In genomic region chr10:6737758-6738463, GRCh38 we compare ENCODE assay signal across 12 cellular contexts.
DNase-seq lines count a peak whose midpoint lies in the region; TF ChIP-seq lines count a peak whose summit lies in the region.
"Had no signal": no experiment of that assay in that cellular context is flagged by ENCODE, and none has a peak within 500 bp of the region (broad histone marks: within the 10 kb centered on the region; RNA-seq: fewer than 3 reads in every experiment).

No MANE protein-coding gene starts in this region.

- H3K27ac ChIP-seq in HUES6 (ENCODE audit: low read depth, low read length) (no peak overlapping the region), neural progenitor cell (no peak overlapping the region)

- no peaks in the 10 kb centered on the region for H3K36me3 Mint-ChIP-seq in neural progenitor cell
- no peaks in the 10 kb centered on the region for H3K36me3 Mint-ChIP-seq in activated T-helper 1 cell treated with anti-CD3 and anti-CD28 coated beads, Interleukin-12 subunit alpha, Interleukin-12 subunit beta, Interleukin-2, Interleukin-4 antibody, amounts not matched to agents 30 ng/mL and 10 ng/mL and 1 ng/mL, durations not matched to agents 14 hours and 24 hours and 36 hours (ENCODE audit: low read depth)
- H3K36me3 Mint-ChIP-seq: activated naive CD4-positive, alpha-beta T cell treated with anti-CD3 and anti-CD28 coated beads, Interleukin-2, amount 50 U/mL, for 24 hours had no signal

- H3K4me1 ChIP-seq in HUES6 (ENCODE audit: control insufficient read depth, insufficient read depth, low read length) (peaks cover 28% of the 10 kb centered on the region), neural progenitor cell (peaks cover 9% of the 10 kb centered on the region)

- H3K27ac Mint-ChIP-seq in neural progenitor cell: peak overlapping the region; percentile 81
- no peak overlapping the region for H3K27ac Mint-ChIP-seq in activated T-helper 1 cell treated with anti-CD3 and anti-CD28 coated beads, Interleukin-12 subunit alpha, Interleukin-12 subunit beta, Interleukin-2, Interleukin-4 antibody, amounts not matched to agents 30 ng/mL and 10 ng/mL and 1 ng/mL, durations not matched to agents 14 hours and 24 hours and 36 hours
- H3K27ac Mint-ChIP-seq: activated naive CD4-positive, alpha-beta T cell treated with anti-CD3 and anti-CD28 coated beads, Interleukin-2, amount 50 U/mL, for 24 hours; T-helper 2 cell treated with Interferon-gamma antibody and Interleukin-4, amounts not matched to agents 5 μg/mL and 100 μg/mL, for 36 hours had no signal

- no peak overlapping the region for H3K4me2 ChIP-seq in neural progenitor cell

- H3K4me3 ChIP-seq in HUES6 (ENCODE audit: low read depth, low read length): peak overlapping the region; percentile 15; the same call in 1 of the 2 replicates
- H3K4me3 ChIP-seq in epithelial cell of esophagus (ENCODE audit: low read length): peak overlapping the region; percentile 36
- H3K4me3 ChIP-seq in neural progenitor cell: no peak overlapping the region

- H3K9ac ChIP-seq in HUES6 (ENCODE audit: low read length) (no peak overlapping the region), neural progenitor cell (no peak overlapping the region)

- H3F3A ChIP-seq in neural progenitor cell (ENCODE audit: low read depth): no peaks in the 10 kb centered on the region

- H3K27me3 Mint-ChIP-seq in neural progenitor cell (ENCODE audit: insufficient read depth, low read depth): peaks cover 3% of the 10 kb centered on the region
- peaks cover 22% of the 10 kb centered on the region for H3K27me3 Mint-ChIP-seq in activated T-helper 1 cell treated with anti-CD3 and anti-CD28 coated beads, Interleukin-12 subunit alpha, Interleukin-12 subunit beta, Interleukin-2, Interleukin-4 antibody, amounts not matched to agents 30 ng/mL and 10 ng/mL and 1 ng/mL, durations not matched to agents 14 hours and 24 hours and 36 hours (ENCODE audit: insufficient read depth)

- H3K4me3 Mint-ChIP-seq in neural progenitor cell: no peak overlapping the region
- H3K4me3 Mint-ChIP-seq in activated T-helper 1 cell treated with anti-CD3 and anti-CD28 coated beads, Interleukin-12 subunit alpha, Interleukin-12 subunit beta, Interleukin-2, Interleukin-4 antibody, amounts not matched to agents 30 ng/mL and 10 ng/mL and 1 ng/mL, durations not matched to agents 14 hours and 24 hours and 36 hours: no peak overlapping the region
- H3K4me3 Mint-ChIP-seq: activated naive CD4-positive, alpha-beta T cell treated with anti-CD3 and anti-CD28 coated beads, Interleukin-2, amount 50 U/mL, for 24 hours; T-helper 2 cell treated with Interferon-gamma antibody and Interleukin-4, amounts not matched to agents 5 μg/mL and 100 μg/mL, for 36 hours had no signal

- H3K9me3 Mint-ChIP-seq in neural progenitor cell: no peaks in the 10 kb centered on the region
- H3K9me3 Mint-ChIP-seq in activated T-helper 1 cell treated with anti-CD3 and anti-CD28 coated beads, Interleukin-12 subunit alpha, Interleukin-12 subunit beta, Interleukin-2, Interleukin-4 antibody, amounts not matched to agents 30 ng/mL and 10 ng/mL and 1 ng/mL, durations not matched to agents 14 hours and 24 hours and 36 hours: no peaks in the 10 kb centered on the region
- H3K9me3 Mint-ChIP-seq: activated naive CD4-positive, alpha-beta T cell treated with anti-CD3 and anti-CD28 coated beads, Interleukin-2, amount 50 U/mL, for 24 hours; T-helper 2 cell treated with Interferon-gamma antibody and Interleukin-4, amounts not matched to agents 5 μg/mL and 100 μg/mL, for 36 hours had no signal

- TF ChIP-seq CTCF in epithelial cell of esophagus (IDR thresholded peaks at IDR 0.05; ENCODE audit: insufficient read depth, low read depth, low read length, missing control alignments) (no peak), neural progenitor cell (IDR thresholded peaks at IDR 0.05) (no peak)

- peak overlapping the region; percentile 79 for H2AFZ ChIP-seq in neural progenitor cell (replicated peaks)

- H4K20me1 ChIP-seq in neural progenitor cell (ENCODE audit: low read depth): no peaks in the 10 kb centered on the region

- DNase-seq in AG20443 (ENCODE audit: low spot score) (peak; percentile 64), epithelial cell of esophagus (ENCODE audit: low read depth) (peak; percentile 66), neural progenitor cell (ENCODE audit: low spot score) (no peak), C1 segment of cervical spinal cord (lab: John Stamatoyannopoulos, UW) (no peak)
- DNase-seq in stimulated activated naive CD4-positive, alpha-beta T cell (lab: John Stamatoyannopoulos, UW): no peak
- no peak for DNase-seq in activated T-helper 1 cell treated with anti-CD3 and anti-CD28 coated beads, Interleukin-12 subunit alpha, Interleukin-12 subunit beta, Interleukin-2, Interleukin-4 antibody, amounts not matched to agents 30 ng/mL and 10 ng/mL and 1 ng/mL, durations not matched to agents 14 hours and 24 hours and 36 hours (ENCODE audit: low spot score)
- no peak for DNase-seq in activated T-cell treated with anti-CD3 and anti-CD28 coated beads, Interleukin-2, amount 50 U/mL, for 48 hours
- DNase-seq: hippocampal formation, NCI-H2029 had no signal

- H3K9me3 ChIP-seq in HUES6 (ENCODE audit: control insufficient read depth, insufficient read depth, low read depth, low read length): no peaks in the 10 kb centered on the region
- no peaks in the 10 kb centered on the region for H3K9me3 ChIP-seq in neural progenitor cell (ENCODE audit: low read depth)

- intact Hi-C loops in activated T-helper 1 cell treated with anti-CD3 and anti-CD28 coated beads, Interleukin-12 subunit alpha, Interleukin-12 subunit beta, Interleukin-2, Interleukin-4 antibody, amounts not matched to agents 30 ng/mL and 10 ng/mL and 1 ng/mL, durations not matched to agents 14 hours and 24 hours and 36 hours (cut with micrococcal nuclease): no loop called here

- no peaks in the 10 kb centered on the region for H3K79me2 ChIP-seq in neural progenitor cell (ENCODE audit: low read depth)

- peaks cover 41% of the 10 kb centered on the region for H3K4me1 Mint-ChIP-seq in neural progenitor cell
- H3K4me1 Mint-ChIP-seq in activated T-helper 1 cell treated with anti-CD3 and anti-CD28 coated beads, Interleukin-12 subunit alpha, Interleukin-12 subunit beta, Interleukin-2, Interleukin-4 antibody, amounts not matched to agents 30 ng/mL and 10 ng/mL and 1 ng/mL, durations not matched to agents 14 hours and 24 hours and 36 hours (ENCODE audit: low read depth): peaks cover 15% of the 10 kb centered on the region

- H3K36me3 ChIP-seq in HUES6 (ENCODE audit: control insufficient read depth, insufficient read depth, low read length) (no peaks in the 10 kb centered on the region), neural progenitor cell (no peaks in the 10 kb centered on the region)

- H3K27me3 ChIP-seq in HUES6 (ENCODE audit: control insufficient read depth, insufficient read depth, low read length) (no peaks in the 10 kb centered on the region), neural progenitor cell (no peaks in the 10 kb centered on the region)

Comparison
In these comparisons a context has a peak if more than half of its experiments do, and no peak if none do; other contexts are left out.
1. DNase-seq: peak in AG20443 (single experiment) and epithelial cell of esophagus (single experiment); none in neural progenitor cell (single experiment), stimulated activated naive CD4-positive, alpha-beta T cell (0 of 6), C1 segment of cervical spinal cord (0 of 14), activated T-helper 1 cell treated with anti-CD3 and anti-CD28 coated beads, Interleukin-12 subunit alpha, Interleukin-12 subunit beta, Interleukin-2, Interleukin-4 antibody, amounts not matched to agents 30 ng/mL and 10 ng/mL and 1 ng/mL, durations not matched to agents 14 hours and 24 hours and 36 hours (single experiment) and activated T-cell treated with anti-CD3 and anti-CD28 coated beads, Interleukin-2, amount 50 U/mL, for 48 hours (0 of 2).